Comparison of ENCODE assay signal across 11 cellular contexts in genomic region chr18:39969813-39970494, GRCh38.
"Had no signal": no experiment of that assay in that cellular context is flagged by ENCODE, and none has a peak within 500 bp of the region (broad histone marks: within the 10 kb centered on the region; RNA-seq: fewer than 3 reads in every experiment).

No MANE protein-coding gene starts in this region.

- H3K4me2 ChIP-seq: hepatocyte had no signal

- H3K36me3 ChIP-seq: lower lobe of right lung, tibial nerve had no signal

- H3K4me3 ChIP-seq: hepatocyte, lower lobe of right lung, mucosa of descending colon, tibial nerve had no signal

- H3K27me3 ChIP-seq: hepatocyte, tibial nerve had no signal

- H3K4me1 ChIP-seq: lower lobe of right lung, tibial nerve had no signal

- H3K9me3 ChIP-seq: lower lobe of right lung, mucosa of descending colon, tibial nerve had no signal

- DNase-seq: activated effector memory CD4-positive, alpha-beta T cell treated with Interleukin-2 at 50 U/mL for 16 hours; activated T-cell treated with anti-CD3 and anti-CD28 coated beads, Interleukin-2, amount 50 U/mL, for 1 hour; amniotic stem cell; lower lobe of right lung; mucosa of descending colon; naive thymus-derived CD8-positive, alpha-beta T cell; right cardiac atrium; stimulated activated CD4-positive, alpha-beta T cell treated with anti-CD3 and anti-CD28 coated beads, Interleukin-2, amount 100 ng/mL, for 24 hours; stimulated activated naive B cell treated with anti-CD40 and anti-IgM and Interleukin-4, amounts not matched to agents 10 μg/mL and 1 μg/mL and 100 μg/mL, for 72 hours had no signal

- H3K27ac ChIP-seq: hepatocyte, lower lobe of right lung, tibial nerve had no signal
